In the genomic region with DNA sequence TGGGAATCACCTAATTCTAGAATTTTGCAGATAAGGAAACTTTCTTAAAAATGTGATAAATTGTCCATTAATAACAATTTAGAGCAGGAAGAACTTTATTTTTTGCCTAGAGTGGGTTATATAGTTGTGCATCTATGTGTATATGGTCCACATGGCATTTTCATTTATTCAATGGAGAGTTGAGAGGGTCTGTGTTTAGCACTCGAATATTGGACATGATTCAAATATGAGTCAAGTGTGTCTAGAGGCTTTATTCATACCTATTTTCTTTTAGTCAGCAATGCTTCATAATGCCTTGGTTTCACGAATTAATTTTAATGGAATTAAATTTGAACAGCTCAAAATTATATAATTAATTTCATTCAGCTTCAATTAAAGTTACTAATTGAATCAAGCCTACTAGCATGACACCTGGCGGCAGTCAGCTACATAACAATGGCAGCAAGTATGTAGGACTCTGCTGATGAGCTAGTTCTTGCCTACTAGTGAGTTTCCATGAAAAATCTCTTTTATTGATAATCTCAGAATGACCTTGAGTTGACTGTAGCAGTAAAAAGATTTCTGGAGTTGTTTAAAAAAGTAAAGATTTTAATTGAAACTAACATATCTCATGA, we compare ENCODE assay signal across 1 cellular context.
TF ChIP-seq lines count a peak whose summit lies in the region.

No MANE protein-coding gene starts in this region.

TF ChIP-seq in SK-N-SH treated with all-trans-retinoic acid at 6 μM for 48 hours, 23 proteins besides CTCF, POLR2A, EP300 and RAD21 (continued from another document):
- no peak for TF ChIP-seq CSRNP3 (CRISPR knock-in tag; IDR thresholded peaks at IDR 0.05)
- TF ChIP-seq PATZ1 (CRISPR knock-in tag; IDR thresholded peaks at IDR 0.05; ENCODE audit: borderline replicate concordance): no peak
- TF ChIP-seq ZFP30 (CRISPR knock-in tag; IDR thresholded peaks at IDR 0.05): no peak
- TF ChIP-seq PPARA (CRISPR knock-in tag; IDR thresholded peaks at IDR 0.05; ENCODE audit: borderline replicate concordance): no peak
- TF ChIP-seq ZNF70 (CRISPR knock-in tag; IDR thresholded peaks at IDR 0.05): no peak
- TF ChIP-seq ZNF8 (CRISPR knock-in tag; IDR thresholded peaks at IDR 0.05): no peak
- TF ChIP-seq RARB (CRISPR knock-in tag; IDR thresholded peaks at IDR 0.05): no peak
- TF ChIP-seq ISL1 (CRISPR knock-in tag; IDR thresholded peaks at IDR 0.05): no peak
- TF ChIP-seq, protein P1, sequence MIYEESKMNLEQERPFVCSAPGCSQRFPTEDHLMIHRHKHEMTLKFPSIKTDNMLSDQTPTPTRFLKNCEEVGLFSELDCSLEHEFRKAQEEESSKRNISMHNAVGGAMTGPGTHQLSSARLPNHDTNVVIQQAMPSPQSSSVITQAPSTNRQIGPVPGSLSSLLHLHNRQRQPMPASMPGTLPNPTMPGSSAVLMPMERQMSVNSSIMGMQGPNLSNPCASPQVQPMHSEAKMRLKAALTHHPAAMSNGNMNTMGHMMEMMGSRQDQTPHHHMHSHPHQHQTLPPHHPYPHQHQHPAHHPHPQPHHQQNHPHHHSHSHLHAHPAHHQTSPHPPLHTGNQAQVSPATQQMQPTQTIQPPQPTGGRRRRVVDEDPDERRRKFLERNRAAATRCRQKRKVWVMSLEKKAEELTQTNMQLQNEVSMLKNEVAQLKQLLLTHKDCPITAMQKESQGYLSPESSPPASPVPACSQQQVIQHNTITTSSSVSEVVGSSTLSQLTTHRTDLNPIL (CRISPR knock-in tag; IDR thresholded peaks at IDR 0.05; ENCODE audit: low read depth): no peak
- TF ChIP-seq, protein P2, sequence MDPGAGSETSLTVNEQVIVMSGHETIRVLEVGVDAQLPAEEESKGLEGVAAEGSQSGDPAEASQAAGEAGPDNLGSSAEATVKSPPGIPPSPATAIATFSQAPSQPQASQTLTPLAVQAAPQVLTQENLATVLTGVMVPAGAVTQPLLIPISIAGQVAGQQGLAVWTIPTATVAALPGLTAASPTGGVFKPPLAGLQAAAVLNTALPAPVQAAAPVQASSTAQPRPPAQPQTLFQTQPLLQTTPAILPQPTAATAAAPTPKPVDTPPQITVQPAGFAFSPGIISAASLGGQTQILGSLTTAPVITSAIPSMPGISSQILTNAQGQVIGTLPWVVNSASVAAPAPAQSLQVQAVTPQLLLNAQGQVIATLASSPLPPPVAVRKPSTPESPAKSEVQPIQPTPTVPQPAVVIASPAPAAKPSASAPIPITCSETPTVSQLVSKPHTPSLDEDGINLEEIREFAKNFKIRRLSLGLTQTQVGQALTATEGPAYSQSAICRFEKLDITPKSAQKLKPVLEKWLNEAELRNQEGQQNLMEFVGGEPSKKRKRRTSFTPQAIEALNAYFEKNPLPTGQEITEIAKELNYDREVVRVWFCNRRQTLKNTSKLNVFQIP (CRISPR knock-in tag; IDR thresholded peaks at IDR 0.05; ENCODE audit: borderline replicate concordance, low read depth): no peak
